13 cellular contexts compared by ENCODE assay signal in the genomic region with DNA sequence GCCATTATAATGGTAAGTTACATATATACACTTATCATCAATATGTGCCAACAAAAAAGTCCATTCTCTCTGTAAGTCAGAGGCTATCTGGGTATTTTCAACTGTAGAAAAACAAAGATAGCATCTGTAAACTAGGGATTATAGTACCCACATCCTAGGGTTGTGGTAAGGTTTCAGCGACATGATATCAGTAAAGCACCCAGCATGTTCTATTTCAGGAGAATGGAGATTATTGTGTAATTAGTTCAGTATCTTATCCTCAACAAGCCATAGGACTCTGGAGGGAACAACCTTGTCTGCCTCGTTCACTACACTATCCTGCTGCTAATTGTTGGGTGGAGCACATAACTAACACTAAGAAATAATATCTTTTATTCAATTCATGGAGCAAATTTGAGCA.
"Had no signal": no experiment of that assay in that cellular context is flagged by ENCODE, and none has a peak within 500 bp of the region (broad histone marks: within the 10 kb centered on the region; RNA-seq: fewer than 3 reads in every experiment).

No MANE protein-coding gene starts in this region.

- DNase-seq: activated CD4-positive, CD25-positive, alpha-beta regulatory T cell; activated gamma-delta T cell treated with Interleukin-2 at 50 U/mL for 16 hours; activated naive CD8-positive, alpha-beta T cell treated with anti-CD3 and anti-CD28 coated beads for 36 hours; activated T-cell treated with anti-CD3 and anti-CD28 coated beads, Interleukin-2, amount 50 U/mL, for 72 hours; heart right ventricle; nephron progenitor cell; stimulated activated CD4-positive, alpha-beta T cell treated with anti-CD3 and anti-CD28 coated beads, Interleukin-15, amount 100 ng/mL, for 24 hours; stimulated activated CD4-positive, alpha-beta T cell treated with anti-CD3 and anti-CD28 coated beads, Interleukin-4, amount 100 ng/mL, for 24 hours; T-helper 9 cell; upper lobe of right lung had no signal

- H3K4me1 Mint-ChIP-seq: nephron progenitor cell had no signal

- H3K27ac Mint-ChIP-seq: activated naive CD8-positive, alpha-beta T cell treated with anti-CD3 and anti-CD28 coated beads for 36 hours; activated T-cell treated with anti-CD3 and anti-CD28 coated beads, Interleukin-2, amount 50 U/mL, for 72 hours; memory B cell; nephron progenitor cell; stimulated activated naive CD8-positive, alpha-beta T cell treated with anti-CD3 and anti-CD28 coated beads, Interleukin-15, Interleukin-2, amounts not matched to agents 100 ng/mL and 50 ng/mL, for 24 hours had no signal

- H3K36me3 ChIP-seq: ascending aorta, heart right ventricle, upper lobe of right lung had no signal

- H3K27me3 ChIP-seq: ascending aorta, heart right ventricle, upper lobe of right lung had no signal

- H3K9me3 Mint-ChIP-seq: activated naive CD8-positive, alpha-beta T cell treated with anti-CD3 and anti-CD28 coated beads for 36 hours; activated T-cell treated with anti-CD3 and anti-CD28 coated beads, Interleukin-2, amount 50 U/mL, for 72 hours; memory B cell; stimulated activated naive CD8-positive, alpha-beta T cell treated with anti-CD3 and anti-CD28 coated beads, Interleukin-15, Interleukin-2, amounts not matched to agents 100 ng/mL and 50 ng/mL, for 24 hours had no signal

- H3K4me3 Mint-ChIP-seq: activated naive CD8-positive, alpha-beta T cell treated with anti-CD3 and anti-CD28 coated beads for 36 hours; activated T-cell treated with anti-CD3 and anti-CD28 coated beads, Interleukin-2, amount 50 U/mL, for 72 hours; memory B cell; nephron progenitor cell; stimulated activated naive CD8-positive, alpha-beta T cell treated with anti-CD3 and anti-CD28 coated beads, Interleukin-15, Interleukin-2, amounts not matched to agents 100 ng/mL and 50 ng/mL, for 24 hours had no signal

- H3K27ac ChIP-seq: ascending aorta, heart right ventricle, upper lobe of right lung had no signal

- H3K36me3 Mint-ChIP-seq: activated naive CD8-positive, alpha-beta T cell treated with anti-CD3 and anti-CD28 coated beads for 36 hours had no signal

- H3K27me3 Mint-ChIP-seq: activated naive CD8-positive, alpha-beta T cell treated with anti-CD3 and anti-CD28 coated beads for 36 hours; stimulated activated naive CD8-positive, alpha-beta T cell treated with anti-CD3 and anti-CD28 coated beads, Interleukin-15, Interleukin-2, amounts not matched to agents 100 ng/mL and 50 ng/mL, for 24 hours had no signal

- H3K4me1 ChIP-seq: ascending aorta, upper lobe of right lung had no signal

- H3K4me3 ChIP-seq: ascending aorta, heart right ventricle, upper lobe of right lung had no signal

- ATAC-seq: activated T-cell treated with anti-CD3 and anti-CD28 coated beads, Interleukin-2, amount 50 U/mL, for 72 hours; heart right ventricle; upper lobe of right lung had no signal
